In the genomic region with DNA sequence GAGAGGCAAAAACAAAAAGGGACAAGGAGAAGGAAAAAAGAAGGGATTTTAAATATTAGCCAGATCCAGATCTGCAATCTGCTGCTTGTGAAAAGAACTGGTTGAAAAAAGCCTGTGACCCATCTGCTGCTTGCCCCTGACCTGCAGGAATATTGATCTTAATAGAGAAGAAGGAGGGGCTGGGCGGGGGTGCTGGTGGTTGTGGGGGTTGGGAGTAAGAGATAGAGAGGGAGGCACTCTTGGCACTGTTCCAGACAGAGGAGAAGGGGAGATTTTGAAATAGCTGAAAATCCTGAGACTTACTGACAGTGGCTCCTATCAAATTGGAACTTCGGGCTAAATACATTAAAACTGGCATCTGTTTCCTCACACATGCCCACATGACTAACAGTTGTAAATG, we compare ENCODE assay signal across 2 cellular contexts.
TF ChIP-seq lines count a peak whose summit lies in the region.

No MANE protein-coding gene starts in this region.

TF ChIP-seq in SK-N-SH, 30 proteins besides CTCF, POLR2A, EP300 and RAD21 (continued from another document):
- TF ChIP-seq, protein P1, sequence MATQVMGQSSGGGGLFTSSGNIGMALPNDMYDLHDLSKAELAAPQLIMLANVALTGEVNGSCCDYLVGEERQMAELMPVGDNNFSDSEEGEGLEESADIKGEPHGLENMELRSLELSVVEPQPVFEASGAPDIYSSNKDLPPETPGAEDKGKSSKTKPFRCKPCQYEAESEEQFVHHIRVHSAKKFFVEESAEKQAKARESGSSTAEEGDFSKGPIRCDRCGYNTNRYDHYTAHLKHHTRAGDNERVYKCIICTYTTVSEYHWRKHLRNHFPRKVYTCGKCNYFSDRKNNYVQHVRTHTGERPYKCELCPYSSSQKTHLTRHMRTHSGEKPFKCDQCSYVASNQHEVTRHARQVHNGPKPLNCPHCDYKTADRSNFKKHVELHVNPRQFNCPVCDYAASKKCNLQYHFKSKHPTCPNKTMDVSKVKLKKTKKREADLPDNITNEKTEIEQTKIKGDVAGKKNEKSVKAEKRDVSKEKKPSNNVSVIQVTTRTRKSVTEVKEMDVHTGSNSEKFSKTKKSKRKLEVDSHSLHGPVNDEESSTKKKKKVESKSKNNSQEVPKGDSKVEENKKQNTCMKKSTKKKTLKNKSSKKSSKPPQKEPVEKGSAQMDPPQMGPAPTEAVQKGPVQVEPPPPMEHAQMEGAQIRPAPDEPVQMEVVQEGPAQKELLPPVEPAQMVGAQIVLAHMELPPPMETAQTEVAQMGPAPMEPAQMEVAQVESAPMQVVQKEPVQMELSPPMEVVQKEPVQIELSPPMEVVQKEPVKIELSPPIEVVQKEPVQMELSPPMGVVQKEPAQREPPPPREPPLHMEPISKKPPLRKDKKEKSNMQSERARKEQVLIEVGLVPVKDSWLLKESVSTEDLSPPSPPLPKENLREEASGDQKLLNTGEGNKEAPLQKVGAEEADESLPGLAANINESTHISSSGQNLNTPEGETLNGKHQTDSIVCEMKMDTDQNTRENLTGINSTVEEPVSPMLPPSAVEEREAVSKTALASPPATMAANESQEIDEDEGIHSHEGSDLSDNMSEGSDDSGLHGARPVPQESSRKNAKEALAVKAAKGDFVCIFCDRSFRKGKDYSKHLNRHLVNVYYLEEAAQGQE (IDR thresholded peaks at IDR 0.05; ENCODE audit: low read depth, low read length), result no peak
- no peak for TF ChIP-seq TCF12 (IDR thresholded peaks at IDR 0.05)
- no peak for TF ChIP-seq GABPA (IDR thresholded peaks at IDR 0.05; ENCODE audit: low read depth)
- TF ChIP-seq TEAD4 (IDR thresholded peaks at IDR 0.05; ENCODE audit: borderline replicate concordance, insufficient read depth), result no peak
- TF ChIP-seq RCOR1 (IDR thresholded peaks at IDR 0.05; ENCODE audit: low read length), result no peak
- TF ChIP-seq JUND (IDR thresholded peaks at IDR 0.05), result no peak
- TF ChIP-seq, protein P2, sequence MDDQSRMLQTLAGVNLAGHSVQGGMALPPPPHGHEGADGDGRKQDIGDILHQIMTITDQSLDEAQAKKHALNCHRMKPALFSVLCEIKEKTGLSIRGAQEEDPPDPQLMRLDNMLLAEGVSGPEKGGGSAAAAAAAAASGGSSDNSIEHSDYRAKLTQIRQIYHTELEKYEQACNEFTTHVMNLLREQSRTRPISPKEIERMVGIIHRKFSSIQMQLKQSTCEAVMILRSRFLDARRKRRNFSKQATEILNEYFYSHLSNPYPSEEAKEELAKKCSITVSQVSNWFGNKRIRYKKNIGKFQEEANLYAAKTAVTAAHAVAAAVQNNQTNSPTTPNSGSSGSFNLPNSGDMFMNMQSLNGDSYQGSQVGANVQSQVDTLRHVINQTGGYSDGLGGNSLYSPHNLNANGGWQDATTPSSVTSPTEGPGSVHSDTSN (IDR thresholded peaks at IDR 0.05), result no peak
- TF ChIP-seq RXRA (IDR thresholded peaks at IDR 0.05; ENCODE audit: borderline replicate concordance, low read depth), result no peak
TF ChIP-seq in SK-N-SH: peak in this region for 0.

TF ChIP-seq in SK-N-SH treated with all-trans-retinoic acid at 6 μM for 48 hours, 23 proteins besides CTCF, POLR2A, EP300 and RAD21 (continued from another document):
- TF ChIP-seq, protein P3, sequence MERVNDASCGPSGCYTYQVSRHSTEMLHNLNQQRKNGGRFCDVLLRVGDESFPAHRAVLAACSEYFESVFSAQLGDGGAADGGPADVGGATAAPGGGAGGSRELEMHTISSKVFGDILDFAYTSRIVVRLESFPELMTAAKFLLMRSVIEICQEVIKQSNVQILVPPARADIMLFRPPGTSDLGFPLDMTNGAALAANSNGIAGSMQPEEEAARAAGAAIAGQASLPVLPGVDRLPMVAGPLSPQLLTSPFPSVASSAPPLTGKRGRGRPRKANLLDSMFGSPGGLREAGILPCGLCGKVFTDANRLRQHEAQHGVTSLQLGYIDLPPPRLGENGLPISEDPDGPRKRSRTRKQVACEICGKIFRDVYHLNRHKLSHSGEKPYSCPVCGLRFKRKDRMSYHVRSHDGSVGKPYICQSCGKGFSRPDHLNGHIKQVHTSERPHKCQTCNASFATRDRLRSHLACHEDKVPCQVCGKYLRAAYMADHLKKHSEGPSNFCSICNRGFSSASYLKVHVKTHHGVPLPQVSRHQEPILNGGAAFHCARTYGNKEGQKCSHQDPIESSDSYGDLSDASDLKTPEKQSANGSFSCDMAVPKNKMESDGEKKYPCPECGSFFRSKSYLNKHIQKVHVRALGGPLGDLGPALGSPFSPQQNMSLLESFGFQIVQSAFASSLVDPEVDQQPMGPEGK (CRISPR knock-in tag; IDR thresholded peaks at IDR 0.05; ENCODE audit: borderline replicate concordance), result no peak
- TF ChIP-seq ARNTL (CRISPR knock-in tag; IDR thresholded peaks at IDR 0.05; ENCODE audit: borderline replicate concordance, low read depth), result no peak
- no peak for TF ChIP-seq TOX (CRISPR knock-in tag; IDR thresholded peaks at IDR 0.05; ENCODE audit: borderline replicate concordance)
- no peak for TF ChIP-seq ZFP30 (CRISPR knock-in tag; IDR thresholded peaks at IDR 0.05)
- TF ChIP-seq, protein P4, sequence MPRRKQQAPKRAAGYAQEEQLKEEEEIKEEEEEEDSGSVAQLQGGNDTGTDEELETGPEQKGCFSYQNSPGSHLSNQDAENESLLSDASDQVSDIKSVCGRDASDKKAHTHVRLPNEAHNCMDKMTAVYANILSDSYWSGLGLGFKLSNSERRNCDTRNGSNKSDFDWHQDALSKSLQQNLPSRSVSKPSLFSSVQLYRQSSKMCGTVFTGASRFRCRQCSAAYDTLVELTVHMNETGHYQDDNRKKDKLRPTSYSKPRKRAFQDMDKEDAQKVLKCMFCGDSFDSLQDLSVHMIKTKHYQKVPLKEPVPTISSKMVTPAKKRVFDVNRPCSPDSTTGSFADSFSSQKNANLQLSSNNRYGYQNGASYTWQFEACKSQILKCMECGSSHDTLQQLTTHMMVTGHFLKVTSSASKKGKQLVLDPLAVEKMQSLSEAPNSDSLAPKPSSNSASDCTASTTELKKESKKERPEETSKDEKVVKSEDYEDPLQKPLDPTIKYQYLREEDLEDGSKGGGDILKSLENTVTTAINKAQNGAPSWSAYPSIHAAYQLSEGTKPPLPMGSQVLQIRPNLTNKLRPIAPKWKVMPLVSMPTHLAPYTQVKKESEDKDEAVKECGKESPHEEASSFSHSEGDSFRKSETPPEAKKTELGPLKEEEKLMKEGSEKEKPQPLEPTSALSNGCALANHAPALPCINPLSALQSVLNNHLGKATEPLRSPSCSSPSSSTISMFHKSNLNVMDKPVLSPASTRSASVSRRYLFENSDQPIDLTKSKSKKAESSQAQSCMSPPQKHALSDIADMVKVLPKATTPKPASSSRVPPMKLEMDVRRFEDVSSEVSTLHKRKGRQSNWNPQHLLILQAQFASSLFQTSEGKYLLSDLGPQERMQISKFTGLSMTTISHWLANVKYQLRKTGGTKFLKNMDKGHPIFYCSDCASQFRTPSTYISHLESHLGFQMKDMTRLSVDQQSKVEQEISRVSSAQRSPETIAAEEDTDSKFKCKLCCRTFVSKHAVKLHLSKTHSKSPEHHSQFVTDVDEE (CRISPR knock-in tag; IDR thresholded peaks at IDR 0.05), result no peak
- TF ChIP-seq SNAI2 (CRISPR knock-in tag; IDR thresholded peaks at IDR 0.05), result no peak
- TF ChIP-seq GLIS3 (CRISPR knock-in tag; IDR thresholded peaks at IDR 0.05), result no peak
- TF ChIP-seq ZNF70 (CRISPR knock-in tag; IDR thresholded peaks at IDR 0.05), result no peak
- TF ChIP-seq ESRRG (CRISPR knock-in tag; IDR thresholded peaks at IDR 0.05), result no peak
- no peak for TF ChIP-seq TCF4 (CRISPR knock-in tag; IDR thresholded peaks at IDR 0.05; ENCODE audit: borderline replicate concordance)
- TF ChIP-seq, protein P5, sequence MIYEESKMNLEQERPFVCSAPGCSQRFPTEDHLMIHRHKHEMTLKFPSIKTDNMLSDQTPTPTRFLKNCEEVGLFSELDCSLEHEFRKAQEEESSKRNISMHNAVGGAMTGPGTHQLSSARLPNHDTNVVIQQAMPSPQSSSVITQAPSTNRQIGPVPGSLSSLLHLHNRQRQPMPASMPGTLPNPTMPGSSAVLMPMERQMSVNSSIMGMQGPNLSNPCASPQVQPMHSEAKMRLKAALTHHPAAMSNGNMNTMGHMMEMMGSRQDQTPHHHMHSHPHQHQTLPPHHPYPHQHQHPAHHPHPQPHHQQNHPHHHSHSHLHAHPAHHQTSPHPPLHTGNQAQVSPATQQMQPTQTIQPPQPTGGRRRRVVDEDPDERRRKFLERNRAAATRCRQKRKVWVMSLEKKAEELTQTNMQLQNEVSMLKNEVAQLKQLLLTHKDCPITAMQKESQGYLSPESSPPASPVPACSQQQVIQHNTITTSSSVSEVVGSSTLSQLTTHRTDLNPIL (CRISPR knock-in tag; IDR thresholded peaks at IDR 0.05; ENCODE audit: low read depth), result no peak
